Comparison of ENCODE assay signal across 24 cellular contexts in genomic region chr11:40170076-40170475, GRCh38.
DNase-seq lines count a peak whose midpoint lies in the region; ATAC-seq, FAIRE-seq and TF ChIP-seq lines count a peak whose summit lies in the region.
"Had no signal": no experiment of that assay in that cellular context is flagged by ENCODE, and none has a peak within 500 bp of the region (broad histone marks: within the 10 kb centered on the region; RNA-seq: fewer than 3 reads in every experiment).

No MANE protein-coding gene starts in this region.

- H3K9me3 Mint-ChIP-seq in astrocyte (ENCODE audit: unreplicated experiment), result peaks cover 2% of the 10 kb centered on the region
- H3K9me3 Mint-ChIP-seq in nephron progenitor cell, result peaks cover 11% of the 10 kb centered on the region

- H3K9ac ChIP-seq in astrocyte (ENCODE audit: low read length), result no peak overlapping the region
- H3K9ac ChIP-seq: neural progenitor cell had no signal

- DNase-seq in astrocyte (ENCODE audit: low read depth) (peak; percentile 50), nephron progenitor cell (no peak), putamen (ENCODE audit: low spot score) (no peak)
- DNase-seq in central memory CD4-positive, alpha-beta T cell, result no peak
- DNase-seq in activated naive CD4-positive, alpha-beta T cell treated with anti-CD3 and anti-CD28 coated beads, Interleukin-2, amount 50 U/mL, for 16 hours, result no peak
- DNase-seq: CD4-positive, alpha-beta T cell; DMS153; endodermal cell; left ventricle myocardium superior; MM.1S; NCI-H2171; NCI-H748 treated with DMSO at 0.1 percent for 48 hours; psoas muscle; SHP77; stimulated activated CD4-positive, alpha-beta T cell treated with anti-CD3 and anti-CD28 coated beads, Interleukin-4, amount 100 ng/mL, for 4 hours; stomach; T-cell; trophoblast cell had no signal

- no peaks in the 10 kb centered on the region for H3K79me2 ChIP-seq in astrocyte (ENCODE audit: insufficient read depth, low read length)

- no peaks in the 10 kb centered on the region for H3K9me3 ChIP-seq in astrocyte (ENCODE audit: insufficient read depth, low read depth, low read length)
- H3K9me3 ChIP-seq: psoas muscle had no signal

- no peaks in the 10 kb centered on the region for H3K4me1 ChIP-seq in astrocyte (ENCODE audit: insufficient read depth, low read length)
- H3K4me1 ChIP-seq: psoas muscle, stomach had no signal

- H3K4me1 Mint-ChIP-seq in astrocyte (ENCODE audit: low read depth, unreplicated experiment), result peaks cover 25% of the 10 kb centered on the region
- peaks cover 19% of the 10 kb centered on the region for H3K4me1 Mint-ChIP-seq in nephron progenitor cell
- H3K4me1 Mint-ChIP-seq: activated naive CD4-positive, alpha-beta T cell treated with anti-CD3 and anti-CD28 coated beads, Interleukin-2, amount 50 U/mL, for 24 hours; T-cell had no signal

- H3K4me3 Mint-ChIP-seq in astrocyte (ENCODE audit: unreplicated experiment), result no peak overlapping the region
- H3K4me3 Mint-ChIP-seq in nephron progenitor cell, result no peak overlapping the region
- H3K4me3 Mint-ChIP-seq: activated naive CD4-positive, alpha-beta T cell treated with anti-CD3 and anti-CD28 coated beads, Interleukin-2, amount 50 U/mL, for 24 hours; CD4-positive, alpha-beta T cell; endodermal cell; neural progenitor cell; T-cell had no signal

- no peak overlapping the region for H3K4me3 ChIP-seq in astrocyte (ENCODE audit: insufficient read depth, low read depth, low read length)
- H3K4me3 ChIP-seq: neural progenitor cell, psoas muscle, stomach had no signal

- no peaks in the 10 kb centered on the region for H3K27me3 Mint-ChIP-seq in astrocyte (ENCODE audit: low read depth, unreplicated experiment)
- no peaks in the 10 kb centered on the region for H3K27me3 Mint-ChIP-seq in nephron progenitor cell (ENCODE audit: low read depth, poor library complexity)
- H3K27me3 Mint-ChIP-seq: activated naive CD4-positive, alpha-beta T cell treated with anti-CD3 and anti-CD28 coated beads, Interleukin-2, amount 50 U/mL, for 24 hours; CD4-positive, alpha-beta T cell; T-cell had no signal

- no peaks in the 10 kb centered on the region for H3K36me3 ChIP-seq in astrocyte (ENCODE audit: insufficient read depth, low read length)
- H3K36me3 ChIP-seq: neural progenitor cell, stomach had no signal

- no peaks in the 10 kb centered on the region for H3K27me3 ChIP-seq in astrocyte (ENCODE audit: insufficient read depth, low read length)
- H3K27me3 ChIP-seq: neural progenitor cell, stomach had no signal

- no peaks in the 10 kb centered on the region for H4K20me1 ChIP-seq in astrocyte (ENCODE audit: insufficient read depth, low read length)

- ATAC-seq in GM18870 (IDR thresholded peaks at IDR 0.05; ENCODE audit: unreplicated experiment) (peak; percentile 52), HG02610 (IDR thresholded peaks at IDR 0.05; ENCODE audit: unreplicated experiment) (peak; percentile 62)
- ATAC-seq: left ventricle myocardium superior, psoas muscle, T-cell had no signal

- no peak overlapping the region for H3K27ac Mint-ChIP-seq in astrocyte (ENCODE audit: unreplicated experiment)
- H3K27ac Mint-ChIP-seq in nephron progenitor cell, result peak overlapping the region; percentile 79
- H3K27ac Mint-ChIP-seq: activated naive CD4-positive, alpha-beta T cell treated with anti-CD3 and anti-CD28 coated beads, Interleukin-2, amount 50 U/mL, for 24 hours; CD4-positive, alpha-beta T cell; endodermal cell; neural progenitor cell; T-cell had no signal

- no peak for TF ChIP-seq CTCF in astrocyte (IDR thresholded peaks at IDR 0.05; ENCODE audit: insufficient read depth, low read depth, low read length)
- no peak for TF ChIP-seq CTCF in nephron progenitor cell (IDR thresholded peaks at IDR 0.05)

- H3K27ac ChIP-seq in astrocyte (ENCODE audit: low read depth, low read length), result no peak overlapping the region
- H3K27ac ChIP-seq: neural progenitor cell, psoas muscle, stomach had no signal

- H2AFZ ChIP-seq in astrocyte (ENCODE audit: low read depth, low read length), result no peak overlapping the region
- H2AFZ ChIP-seq: neural progenitor cell had no signal

- no peak for FAIRE-seq in astrocyte (lab: Jason Lieb, UNC)
- FAIRE-seq: GM12892, H1 had no signal

- peaks cover 3% of the 10 kb centered on the region for H3K36me3 Mint-ChIP-seq in astrocyte (ENCODE audit: low read depth, unreplicated experiment)
- H3K36me3 Mint-ChIP-seq in nephron progenitor cell (ENCODE audit: low read depth), result peaks cover 7% of the 10 kb centered on the region
- H3K36me3 Mint-ChIP-seq: activated naive CD4-positive, alpha-beta T cell treated with anti-CD3 and anti-CD28 coated beads, Interleukin-2, amount 50 U/mL, for 24 hours; neural progenitor cell; T-cell had no signal

- H3K4me2 ChIP-seq in astrocyte (ENCODE audit: low read length), result no peak overlapping the region
- H3K4me2 ChIP-seq: neural progenitor cell had no signal
